In genomic region chr10:116287906-116288501, GRCh38 we compare ENCODE assay signal across 10 cellular contexts. TPM values are rescaled to one million over a fixed set of nuclear protein-coding genes. Genes with fewer than 3 reads are reported as not detected.
DNase-seq lines count a peak whose midpoint lies in the region; ATAC-seq and TF ChIP-seq lines count a peak whose summit lies in the region.
"Had no signal": no experiment of that assay in that cellular context is flagged by ENCODE, and none has a peak within 500 bp of the region (broad histone marks: within the 10 kb centered on the region; RNA-seq: fewer than 3 reads in every experiment).

No MANE protein-coding gene starts in this region.

- H3K27ac Mint-ChIP-seq in neural progenitor cell: no peak overlapping the region
- no peak overlapping the region for H3K27ac Mint-ChIP-seq in natural killer cell treated with Interleukin-12 subunit alpha and Interleukin-12 subunit beta and Interleukin-15 and Interleukin-18, amount 100 ng/mL, for 72 hours
- H3K27ac Mint-ChIP-seq: IgD-negative memory B cell had no signal

- DNase-seq in DMS53 (lab: John Stamatoyannopoulos, UW): peak; percentile 74
- DNase-seq in RPMI8226: peak; percentile 32
- DNase-seq in epithelial cell of esophagus (ENCODE audit: low read depth): peak; percentile 61
- peak; percentile 60 for DNase-seq in neural progenitor cell (ENCODE audit: low spot score)
- no peak for DNase-seq in natural killer cell treated with Interleukin-12 subunit alpha and Interleukin-12 subunit beta and Interleukin-15 and Interleukin-18, amount 100 ng/mL, for 72 hours (ENCODE audit: low spot score)
- DNase-seq in COLO829 (ENCODE audit: low spot score): no peak

- no peak overlapping the region for H3K4me2 ChIP-seq in neural progenitor cell

- H3K9me3 ChIP-seq in neural progenitor cell (ENCODE audit: low read depth): no peaks in the 10 kb centered on the region

- H3K9ac ChIP-seq in neural progenitor cell: no peak overlapping the region

- H3K36me3 ChIP-seq in neural progenitor cell: no peaks in the 10 kb centered on the region

- H3K4me3 ChIP-seq in epithelial cell of esophagus (ENCODE audit: low read length) (no peak overlapping the region), neural progenitor cell (no peak overlapping the region)

- H3K4me1 ChIP-seq in neural progenitor cell: peaks cover 13% of the 10 kb centered on the region

- H3K27me3 ChIP-seq in neural progenitor cell: no peaks in the 10 kb centered on the region

- H4K20me1 ChIP-seq in neural progenitor cell (ENCODE audit: low read depth): no peaks in the 10 kb centered on the region

- H3K27me3 Mint-ChIP-seq in neural progenitor cell (ENCODE audit: insufficient read depth, low read depth): peaks cover 3% of the 10 kb centered on the region
- H3K27me3 Mint-ChIP-seq in natural killer cell treated with Interleukin-12 subunit alpha and Interleukin-12 subunit beta and Interleukin-15 and Interleukin-18, amount 100 ng/mL, for 72 hours: no peaks in the 10 kb centered on the region
- H3K27me3 Mint-ChIP-seq: IgD-negative memory B cell had no signal

- ATAC-seq in HG02759 (IDR thresholded peaks at IDR 0.05; ENCODE audit: unreplicated experiment): peak; percentile 45
- no peak for ATAC-seq in natural killer cell treated with Interleukin-12 subunit alpha and Interleukin-12 subunit beta and Interleukin-15 and Interleukin-18, amount 100 ng/mL, for 72 hours
- no peak for ATAC-seq in HG02840 (IDR thresholded peaks at IDR 0.05; ENCODE audit: low FRiP score, unreplicated experiment)

- no peak overlapping the region for H2AFZ ChIP-seq in neural progenitor cell (replicated peaks)

- H3F3A ChIP-seq in neural progenitor cell (ENCODE audit: low read depth): no peaks in the 10 kb centered on the region

- H3K36me3 Mint-ChIP-seq in neural progenitor cell: no peaks in the 10 kb centered on the region
- no peaks in the 10 kb centered on the region for H3K36me3 Mint-ChIP-seq in natural killer cell treated with Interleukin-12 subunit alpha and Interleukin-12 subunit beta and Interleukin-15 and Interleukin-18, amount 100 ng/mL, for 72 hours
- H3K36me3 Mint-ChIP-seq: IgD-negative memory B cell had no signal

- no peaks in the 10 kb centered on the region for H3K9me3 Mint-ChIP-seq in neural progenitor cell
- H3K9me3 Mint-ChIP-seq in natural killer cell treated with Interleukin-12 subunit alpha and Interleukin-12 subunit beta and Interleukin-15 and Interleukin-18, amount 100 ng/mL, for 72 hours: peaks cover 7% of the 10 kb centered on the region

- peaks cover 2% of the 10 kb centered on the region for H3K4me1 Mint-ChIP-seq in neural progenitor cell
- no peaks in the 10 kb centered on the region for H3K4me1 Mint-ChIP-seq in natural killer cell treated with Interleukin-12 subunit alpha and Interleukin-12 subunit beta and Interleukin-15 and Interleukin-18, amount 100 ng/mL, for 72 hours (ENCODE audit: low read depth in 2 of 2)
- H3K4me1 Mint-ChIP-seq: IgD-negative memory B cell had no signal

- no peaks in the 10 kb centered on the region for H3K79me2 ChIP-seq in neural progenitor cell (ENCODE audit: low read depth)

- peak; percentile 70 for TF ChIP-seq CTCF in epithelial cell of esophagus (IDR thresholded peaks at IDR 0.05; ENCODE audit: insufficient read depth, low read depth, low read length, missing control alignments)
- TF ChIP-seq CTCF in neural progenitor cell (IDR thresholded peaks at IDR 0.05): peak; percentile 91

- no peak overlapping the region for H3K27ac ChIP-seq in neural progenitor cell

- H3K4me3 Mint-ChIP-seq in neural progenitor cell: no peak overlapping the region
- no peak overlapping the region for H3K4me3 Mint-ChIP-seq in natural killer cell treated with Interleukin-12 subunit alpha and Interleukin-12 subunit beta and Interleukin-15 and Interleukin-18, amount 100 ng/mL, for 72 hours
- H3K4me3 Mint-ChIP-seq: IgD-negative memory B cell had no signal

RNA-seq across cellular contexts. Expression of gene GFRA1, which starts 15.0 kb away (rescaled TPM):
- 14.0 and 14.6 TPM in 2 replicates for total RNA-seq in neural progenitor cell (ENCODE audit: low replicate concordance)
- total RNA-seq in natural killer cell treated with Interleukin-12 subunit alpha and Interleukin-12 subunit beta and Interleukin-15 and Interleukin-18, amount 100 ng/mL, for 72 hours: not detected

RNA-seq across cellular contexts. Expression of gene CCDC172, which starts 36.2 kb away (rescaled TPM):
- total RNA-seq in neural progenitor cell (ENCODE audit: low replicate concordance): not detected in 2 replicates
- not detected for total RNA-seq in natural killer cell treated with Interleukin-12 subunit alpha and Interleukin-12 subunit beta and Interleukin-15 and Interleukin-18, amount 100 ng/mL, for 72 hours
- total RNA-seq: urinary bladder had no signal

Comparison
In these comparisons a context has a peak if more than half of its experiments do, and no peak if none do; other contexts are left out.
1. DNase-seq: peak in DMS53 (single experiment), RPMI8226 (single experiment), epithelial cell of esophagus (single experiment) and neural progenitor cell (single experiment); none in natural killer cell treated with Interleukin-12 subunit alpha and Interleukin-12 subunit beta and Interleukin-15 and Interleukin-18, amount 100 ng/mL, for 72 hours (single experiment) and COLO829 (single experiment).
2. RNA of gene GFRA1, which starts 15.0 kb away (total RNA-seq): 14.0 to 14.6 TPM in neural progenitor cell; not detected in natural killer cell treated with Interleukin-12 subunit alpha and Interleukin-12 subunit beta and Interleukin-15 and Interleukin-18, amount 100 ng/mL, for 72 hours; every median in the first group is over 10 times any median in the second.